In the genomic region with DNA sequence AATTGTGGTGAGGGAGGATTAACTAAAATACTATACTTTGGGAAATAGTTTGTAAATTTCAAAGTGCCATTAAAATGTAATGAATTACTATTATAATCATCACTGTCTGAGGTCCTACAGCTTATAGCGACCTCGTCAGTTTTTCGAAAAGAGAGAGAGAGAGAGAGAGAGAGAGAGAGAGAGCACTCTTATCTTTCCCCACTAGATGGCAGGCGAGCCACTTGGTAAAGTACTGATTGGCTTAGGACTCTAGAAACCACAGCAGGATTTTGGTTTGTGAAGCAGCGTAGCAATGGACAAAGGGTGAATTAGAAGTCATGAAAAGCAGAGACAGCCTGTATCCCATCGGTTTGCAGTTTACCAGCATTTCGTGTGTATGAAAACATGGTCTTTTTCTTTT, we compare ENCODE assay signal across 8 cellular contexts. TPM values are rescaled to one million over a fixed set of nuclear protein-coding genes. Genes with fewer than 3 reads are reported as not detected.
A peak's percentile ranks its signal among the peaks of the same experiment; 100 is the strongest.
DNase-seq lines count a peak whose midpoint lies in the region; ATAC-seq and TF ChIP-seq lines count a peak whose summit lies in the region.

No MANE protein-coding gene starts in this region.

- H3K4me3 ChIP-seq in hepatocyte = no peak overlapping the region

- no peak overlapping the region for H3K4me3 Mint-ChIP-seq in activated T-helper 1 cell treated with anti-CD3 and anti-CD28 coated beads, Interleukin-12 subunit alpha, Interleukin-12 subunit beta, Interleukin-2, Interleukin-4 antibody, amounts not matched to agents 30 ng/mL and 10 ng/mL and 1 ng/mL, durations not matched to agents 14 hours and 24 hours and 36 hours

- H3K27me3 ChIP-seq in hepatocyte = no peaks in the 10 kb centered on the region

- no peak overlapping the region for H3K27ac ChIP-seq in hepatocyte

- no peaks in the 10 kb centered on the region for H3K36me3 Mint-ChIP-seq in activated T-helper 1 cell treated with anti-CD3 and anti-CD28 coated beads, Interleukin-12 subunit alpha, Interleukin-12 subunit beta, Interleukin-2, Interleukin-4 antibody, amounts not matched to agents 30 ng/mL and 10 ng/mL and 1 ng/mL, durations not matched to agents 14 hours and 24 hours and 36 hours (ENCODE audit: low read depth)

- no peaks in the 10 kb centered on the region for H4K20me1 ChIP-seq in hepatocyte (ENCODE audit: insufficient read depth, poor library complexity, severe bottlenecking)

- H3K4me2 ChIP-seq in hepatocyte = peak overlapping the region; percentile 15

- peak; percentile 80 for ATAC-seq in HG02798 (IDR thresholded peaks at IDR 0.05; ENCODE audit: poor library complexity, unreplicated experiment)

- H3K27me3 Mint-ChIP-seq in activated T-helper 1 cell treated with anti-CD3 and anti-CD28 coated beads, Interleukin-12 subunit alpha, Interleukin-12 subunit beta, Interleukin-2, Interleukin-4 antibody, amounts not matched to agents 30 ng/mL and 10 ng/mL and 1 ng/mL, durations not matched to agents 14 hours and 24 hours and 36 hours (ENCODE audit: insufficient read depth) = peaks cover 4% of the 10 kb centered on the region

- no peaks in the 10 kb centered on the region for H3K9me3 Mint-ChIP-seq in activated T-helper 1 cell treated with anti-CD3 and anti-CD28 coated beads, Interleukin-12 subunit alpha, Interleukin-12 subunit beta, Interleukin-2, Interleukin-4 antibody, amounts not matched to agents 30 ng/mL and 10 ng/mL and 1 ng/mL, durations not matched to agents 14 hours and 24 hours and 36 hours

- DNase-seq in AML-193 (lab: John Stamatoyannopoulos, UW) (peak; percentile 7 to 8), NCI-H2227 (lab: John Stamatoyannopoulos, UW; ENCODE audit: unreplicated experiment) (peak; percentile 42), astrocyte of the hippocampus (ENCODE audit: low read depth, low spot score) (peak; percentile 73), hepatocyte (ENCODE audit: low spot score) (peak; percentile 76)
- DNase-seq in stimulated activated CD4-positive, alpha-beta T cell treated with anti-CD3 and anti-CD28 coated beads, Interleukin-4, amount 100 ng/mL, for 1 hour = peak; percentile 2
- DNase-seq in activated T-helper 1 cell treated with anti-CD3 and anti-CD28 coated beads, Interleukin-12 subunit alpha, Interleukin-12 subunit beta, Interleukin-2, Interleukin-4 antibody, amounts not matched to agents 30 ng/mL and 10 ng/mL and 1 ng/mL, durations not matched to agents 14 hours and 24 hours and 36 hours (ENCODE audit: low spot score) = no peak

- WGBS in hepatocyte (ENCODE audit: low lambda C conversion rate, missing lambda C conversion rate) = 22% methylated on average over 7 of the region's 7 CpGs

- TF ChIP-seq CTCF in GM12872 (IDR thresholded peaks at IDR 0.05; ENCODE audit: insufficient read depth, low read depth, low read length) (peak; percentile 61), hepatocyte (IDR thresholded peaks at IDR 0.05; ENCODE audit: poor library complexity) (peak; percentile 73)

- no peaks in the 10 kb centered on the region for H3K4me1 Mint-ChIP-seq in activated T-helper 1 cell treated with anti-CD3 and anti-CD28 coated beads, Interleukin-12 subunit alpha, Interleukin-12 subunit beta, Interleukin-2, Interleukin-4 antibody, amounts not matched to agents 30 ng/mL and 10 ng/mL and 1 ng/mL, durations not matched to agents 14 hours and 24 hours and 36 hours (ENCODE audit: low read depth)

- no peaks in the 10 kb centered on the region for H3K4me1 ChIP-seq in hepatocyte (ENCODE audit: insufficient read depth)

- no peaks in the 10 kb centered on the region for H3K9me2 ChIP-seq in hepatocyte (replicated peaks; ENCODE audit: insufficient read depth)

- H3K9me3 ChIP-seq in hepatocyte (ENCODE audit: low read depth) = no peaks in the 10 kb centered on the region

- H3K36me3 ChIP-seq in hepatocyte (replicated peaks; ENCODE audit: insufficient read depth, low read depth) = no peaks in the 10 kb centered on the region

- no peak overlapping the region for H3K27ac Mint-ChIP-seq in activated T-helper 1 cell treated with anti-CD3 and anti-CD28 coated beads, Interleukin-12 subunit alpha, Interleukin-12 subunit beta, Interleukin-2, Interleukin-4 antibody, amounts not matched to agents 30 ng/mL and 10 ng/mL and 1 ng/mL, durations not matched to agents 14 hours and 24 hours and 36 hours

- intact Hi-C loops in activated T-helper 1 cell treated with anti-CD3 and anti-CD28 coated beads, Interleukin-12 subunit alpha, Interleukin-12 subunit beta, Interleukin-2, Interleukin-4 antibody, amounts not matched to agents 30 ng/mL and 10 ng/mL and 1 ng/mL, durations not matched to agents 14 hours and 24 hours and 36 hours (cut with micrococcal nuclease) = loop anchor here (10.0 kb wide), 1 partner anchor 413 kb away; a partner anchor contains a TSS

- H2AFZ ChIP-seq in hepatocyte = no peak overlapping the region

- H3K79me2 ChIP-seq in hepatocyte = peaks cover 4% of the 10 kb centered on the region

RNA-seq across cellular contexts. Expression of a gene that starts 52.5 kb away (rescaled TPM):
- 245 and 310 TPM in 2 replicates for total RNA-seq in hepatocyte
- 48.3 and 51.5 TPM in 2 replicates for polyA plus RNA-seq in hepatocyte
- total RNA-seq in activated T-helper 1 cell treated with anti-CD3 and anti-CD28 coated beads, Interleukin-12 subunit alpha, Interleukin-12 subunit beta, Interleukin-2, Interleukin-4 antibody, amounts not matched to agents 30 ng/mL and 10 ng/mL and 1 ng/mL, durations not matched to agents 14 hours and 24 hours and 36 hours = 3.3 and 4.1 TPM in 2 replicates

Comparison
In these comparisons a context has a peak if more than half of its experiments do, and no peak if none do; other contexts are left out.
1. RNA of a gene that starts 52.5 kb away (total RNA-seq): 245 to 310 TPM in hepatocyte; 3.3 to 4.1 TPM in activated T-helper 1 cell treated with anti-CD3 and anti-CD28 coated beads, Interleukin-12 subunit alpha, Interleukin-12 subunit beta, Interleukin-2, Interleukin-4 antibody, amounts not matched to agents 30 ng/mL and 10 ng/mL and 1 ng/mL, durations not matched to agents 14 hours and 24 hours and 36 hours; every median in the first group is over 10 times any median in the second.